In genomic region chr1:118878661-118879060, GRCh38 we compare ENCODE assay signal across 26 cellular contexts.
"Had no signal": no experiment of that assay in that cellular context is flagged by ENCODE, and none has a peak within 500 bp of the region (broad histone marks: within the 10 kb centered on the region; RNA-seq: fewer than 3 reads in every experiment).

No MANE protein-coding gene starts in this region.

- H3K4me1 ChIP-seq: left lung, lower lobe of right lung, pancreas, prostate gland, right atrium auricular region, right lobe of liver, stomach, testis, thyroid gland, transverse colon, upper lobe of left lung, vagina had no signal

- H3K36me3 Mint-ChIP-seq: naive thymus-derived CD8-positive, alpha-beta T cell; stimulated activated naive B cell treated with anti-CD40 and anti-IgM and Interleukin-4, amounts not matched to agents 10 μg/mL and 1 μg/mL and 100 μg/mL, for 72 hours had no signal

- H3K27ac ChIP-seq: hepatocyte, left lung, lower lobe of right lung, pancreas, prostate gland, right atrium auricular region, right lobe of liver, stomach, testis, thyroid gland, transverse colon, upper lobe of left lung, vagina had no signal

- ATAC-seq: left lung; lower lobe of right lung; naive thymus-derived CD8-positive, alpha-beta T cell; pancreas; stimulated activated naive B cell treated with anti-CD40 and anti-IgM and Interleukin-4, amounts not matched to agents 10 μg/mL and 1 μg/mL and 100 μg/mL, for 72 hours; stimulated activated naive CD8-positive, alpha-beta T cell treated with anti-CD3 and anti-CD28 coated beads, Interleukin-15, Interleukin-2, amounts not matched to agents 100 U/mL and 50 U/mL, for 24 hours had no signal

- DNase-seq: islet precursor cell; left lung; lower lobe of right lung; mammary epithelial cell; mesenchymal stem cell; naive thymus-derived CD8-positive, alpha-beta T cell; nucleus accumbens; pancreas; posterior cingulate gyrus; right lobe of liver; stimulated activated CD4-positive, alpha-beta T cell treated with anti-CD3 and anti-CD28 coated beads, Interleukin-1b, Interleukin-23, amount 100 ng/mL, for 48 hours; stimulated activated CD4-positive, alpha-beta T cell treated with anti-CD3 and anti-CD28 coated beads, Interleukin-4, amount 100 ng/mL, for 1 hour; stimulated activated naive B cell treated with anti-CD40 and anti-IgM and Interleukin-4, amounts not matched to agents 10 μg/mL and 1 μg/mL and 100 μg/mL, for 72 hours; stimulated activated naive CD8-positive, alpha-beta T cell treated with anti-CD3 and anti-CD28 coated beads, Interleukin-15, Interleukin-2, amounts not matched to agents 100 U/mL and 50 U/mL, for 24 hours; stomach; testis; thyroid gland; transverse colon; upper lobe of left lung had no signal

- H3K4me1 Mint-ChIP-seq: naive thymus-derived CD8-positive, alpha-beta T cell; stimulated activated naive B cell treated with anti-CD40 and anti-IgM and Interleukin-4, amounts not matched to agents 10 μg/mL and 1 μg/mL and 100 μg/mL, for 72 hours had no signal

- H3K9me3 Mint-ChIP-seq: nephron; neural crest cell; stimulated activated naive B cell treated with anti-CD40 and anti-IgM and Interleukin-4, amounts not matched to agents 10 μg/mL and 1 μg/mL and 100 μg/mL, for 72 hours had no signal

- H3K9me3 ChIP-seq: left lung, lower lobe of right lung, pancreas, prostate gland, right atrium auricular region, right lobe of liver, stomach, testis, thyroid gland, transverse colon, upper lobe of left lung, vagina had no signal

- H3K27ac Mint-ChIP-seq: naive thymus-derived CD8-positive, alpha-beta T cell; nephron; stimulated activated naive B cell treated with anti-CD40 and anti-IgM and Interleukin-4, amounts not matched to agents 10 μg/mL and 1 μg/mL and 100 μg/mL, for 72 hours had no signal

- H3K4me3 ChIP-seq: hepatocyte, left lung, lower lobe of right lung, pancreas, prostate gland, right atrium auricular region, right lobe of liver, smooth muscle cell, stomach, testis, thyroid gland, transverse colon, upper lobe of left lung, vagina had no signal

- H3K4me3 Mint-ChIP-seq: naive thymus-derived CD8-positive, alpha-beta T cell; nephron; neural crest cell; stimulated activated naive B cell treated with anti-CD40 and anti-IgM and Interleukin-4, amounts not matched to agents 10 μg/mL and 1 μg/mL and 100 μg/mL, for 72 hours had no signal

- H3K36me3 ChIP-seq: left lung, lower lobe of right lung, pancreas, prostate gland, right atrium auricular region, stomach, thyroid gland, transverse colon, upper lobe of left lung, vagina had no signal

- H3K27me3 ChIP-seq: left lung, pancreas, right atrium auricular region, right lobe of liver, stomach, testis, thyroid gland, transverse colon, upper lobe of left lung, vagina had no signal
